In genomic region chr14:64089920-64090319, GRCh38 we compare ENCODE assay signal across 22 cellular contexts.
DNase-seq lines count a peak whose midpoint lies in the region; ATAC-seq, FAIRE-seq and TF ChIP-seq lines count a peak whose summit lies in the region.
"Had no signal": no experiment of that assay in that cellular context is flagged by ENCODE, and none has a peak within 500 bp of the region (broad histone marks: within the 10 kb centered on the region; RNA-seq: fewer than 3 reads in every experiment).

No MANE protein-coding gene starts in this region.

- H3K79me2 ChIP-seq in OCI-LY7 (ENCODE audit: insufficient read depth, low read depth, low read length) = no peaks in the 10 kb centered on the region

- intact Hi-C loops in OCI-LY7 (cut with micrococcal nuclease; ENCODE audit: unreplicated experiment) = no loop called here

- H3K36me3 ChIP-seq in RWPE2 (ENCODE audit: low read depth) (peaks cover 24% of the 10 kb centered on the region), OCI-LY7 (ENCODE audit: insufficient read depth, low read length) (peaks cover 71% of the 10 kb centered on the region)

- CTCF ChIA-PET in OCI-LY7 (lab: Charles Lee; ENCODE audit: unreplicated experiment) = no interaction called here

- TF ChIP-seq CTCF in RWPE2 (IDR thresholded peaks at IDR 0.05; ENCODE audit: poor library complexity, severe bottlenecking) = no peak
- no peak for TF ChIP-seq CTCF in fibroblast of villous mesenchyme (IDR thresholded peaks at IDR 0.05; ENCODE audit: insufficient read depth, low read depth, low read length)
- no peak for TF ChIP-seq CTCF in OCI-LY7 (conservative IDR thresholded peaks at IDR 0.05; ENCODE audit: low read length)

- no peak overlapping the region for H2AFZ ChIP-seq in OCI-LY7 (ENCODE audit: low read length)

- H3K27ac ChIP-seq in RWPE2 (ENCODE audit: poor library complexity, severe bottlenecking) = no peak overlapping the region
- H3K27ac ChIP-seq in OCI-LY7 (ENCODE audit: low read depth, low read length, poor library complexity, severe bottlenecking) = no peak overlapping the region
- H3K27ac ChIP-seq: coronary artery, transverse colon had no signal

- no peaks in the 10 kb centered on the region for H3K9me2 ChIP-seq in OCI-LY7 (ENCODE audit: insufficient read depth, low read length)

- FAIRE-seq in HTR-8/SVneo (lab: Jason Lieb, UNC) = peak; percentile 95
- FAIRE-seq: astrocyte, endothelial cell of umbilical vein, GM12878 had no signal

- H3K4me2 ChIP-seq in OCI-LY7 (ENCODE audit: low read length) = no peak overlapping the region

- H3K27me3 ChIP-seq in RWPE2 (ENCODE audit: insufficient read depth, poor library complexity, severe bottlenecking) = no peaks in the 10 kb centered on the region
- H3K27me3 ChIP-seq: BE2C, transverse colon had no signal

- ATAC-seq in RWPE2 (ENCODE audit: low read depth) = peak; percentile 73
- ATAC-seq in HG02678 (IDR thresholded peaks at IDR 0.05; ENCODE audit: unreplicated experiment) = no peak
- no peak for ATAC-seq in GM21526 (IDR thresholded peaks at IDR 0.05; ENCODE audit: low FRiP score, unreplicated experiment)
- ATAC-seq: GM12878; natural killer cell; stimulated activated memory B cell treated with anti-CD40 and anti-IgM and Interleukin-4, amounts not matched to agents 10 μg/mL and 1 μg/mL and 100 μg/mL, for 72 hours had no signal

- H3K9me3 ChIP-seq in RWPE2 (ENCODE audit: severe bottlenecking) (no peaks in the 10 kb centered on the region), OCI-LY7 (ENCODE audit: low read length) (no peaks in the 10 kb centered on the region)
- H3K9me3 ChIP-seq: BE2C, transverse colon had no signal

- DNase-seq in HTR-8/SVneo (ENCODE audit: insufficient read length, low spot score) = no peak
- no peak for DNase-seq in RWPE2 (ENCODE audit: low spot score)
- DNase-seq in fibroblast of villous mesenchyme (ENCODE audit: low read depth) = peak; percentile 29
- peak; percentile 44 for DNase-seq in renal cortical epithelial cell (ENCODE audit: low read depth)
- no peak for DNase-seq in OCI-LY7 (ENCODE audit: low spot score)
- DNase-seq: activated CD4-positive, CD25-positive, alpha-beta regulatory T cell treated with anti-CD3 and anti-CD28 coated beads, Interleukin-2, amount 50 U/mL, for 72 hours; activated effector memory CD4-positive, alpha-beta T cell treated with anti-CD3 and anti-CD28 coated beads, Interleukin-2, amount 50 U/mL, for 16 hours; BE2C; Karpas-422; mammary epithelial cell; natural killer cell; NCI-H1436 treated with DMSO at 0.1 percent for 48 hours; NCI-H446 treated with DMSO at 0.1 percent for 48 hours; OCI-M1; transverse colon had no signal

- H4K20me1 ChIP-seq in OCI-LY7 (ENCODE audit: insufficient read depth, low read length) = no peaks in the 10 kb centered on the region

- no peak overlapping the region for H3K4me3 ChIP-seq in RWPE2 (ENCODE audit: severe bottlenecking)
- no peak overlapping the region for H3K4me3 ChIP-seq in fibroblast of villous mesenchyme (ENCODE audit: low read depth, low read length)
- H3K4me3 ChIP-seq in OCI-LY7 (ENCODE audit: low read depth, low read length, poor library complexity, severe bottlenecking) = no peak overlapping the region
- H3K4me3 ChIP-seq: coronary artery, GM12878, transverse colon had no signal

- POLR2A ChIA-PET in OCI-LY7 (lab: Charles Lee) = no interaction called here

- H3K4me1 ChIP-seq in RWPE2 (ENCODE audit: insufficient read depth, poor library complexity, severe bottlenecking) (peaks cover 12% of the 10 kb centered on the region), OCI-LY7 (ENCODE audit: insufficient read depth, low read length, poor library complexity, severe bottlenecking) (no peaks in the 10 kb centered on the region)
- H3K4me1 ChIP-seq: BE2C had no signal

- BruUV-seq in OCI-LY7 (replicated peaks; lab: Mats Ljungman, UMichigan) = no TSS peak

Comparison
In these comparisons a context has a peak if more than half of its experiments do, and no peak if none do; other contexts are left out.
1. DNase-seq: peak in fibroblast of villous mesenchyme (single experiment) and renal cortical epithelial cell (single experiment); none in HTR-8/SVneo (single experiment), RWPE2 (single experiment) and OCI-LY7 (single experiment).